ENCODE assay signal across 1 cellular context in genomic region chr15:90143176-90143655, GRCh38.
TF ChIP-seq lines count a peak whose summit lies in the region.

No MANE protein-coding gene starts in this region.

TF ChIP-seq in K562, 482 proteins besides CTCF, POLR2A, EP300 and RAD21 (continued from another document and continues in another):
- TF ChIP-seq MNT (conservative IDR thresholded peaks at IDR 0.05) (peak; percentile 73 to 90), POLR3G (IDR thresholded peaks at IDR 0.05; ENCODE audit: extremely low read depth, insufficient read length, insufficient replicate concordance) (no peak), CBX1 (IDR thresholded peaks at IDR 0.05; ENCODE audit: low read depth) (peak; percentile 66; the same call in 1 of the 2 replicates), STAT5A (IDR thresholded peaks at IDR 0.05; ENCODE audit: borderline replicate concordance, low read length) (peak; percentile 88), ASH1L (IDR thresholded peaks at IDR 0.05; ENCODE audit: borderline replicate concordance, low read depth, partially characterized antibody) (no peak), SMAD3 (CRISPR knock-in tag; conservative IDR thresholded peaks at IDR 0.05) (0 out of 2 replicates have a peak, but pooled peaks have one; percentile 19), FOXJ2 (tag; IDR thresholded peaks at IDR 0.05) (no peak), ADNP (tag; IDR thresholded peaks at IDR 0.05) (no peak), ZC3H11A (IDR thresholded peaks at IDR 0.05; ENCODE audit: low read depth, low read length) (no peak), DACH1 (IDR thresholded peaks at IDR 0.05; ENCODE audit: partially characterized antibody) (peak; percentile 93), U2AF2 (optimal IDR thresholded peaks at IDR 0.05; ENCODE audit: low read depth, low read length) (no peak), ZFP1 (CRISPR knock-in tag; IDR thresholded peaks at IDR 0.05) (no peak), ZNF444 (CRISPR knock-in tag; IDR thresholded peaks at IDR 0.05) (no peak), FIP1L1 (IDR thresholded peaks at IDR 0.05; ENCODE audit: low read depth, low read length, poor library complexity, severe bottlenecking) (no peak), POLR3A (IDR thresholded peaks at IDR 0.05; ENCODE audit: borderline replicate concordance, extremely low read depth, insufficient read depth, insufficient read length) (no peak), XRCC5 (IDR thresholded peaks at IDR 0.05; ENCODE audit: low read depth, low read length) (peak; percentile 86), CREB1 (IDR thresholded peaks at IDR 0.05) (peak; percentile 68), CREB1 (CRISPR knock-in tag; IDR thresholded peaks at IDR 0.05) (peak; percentile 68; the same call in 1 of the 2 replicates), CCNT2 (IDR thresholded peaks at IDR 0.05; ENCODE audit: borderline replicate concordance, extremely low read depth, insufficient read length, low read depth, low read length) (peak; percentile 94), TBL1XR1 (IDR thresholded peaks at IDR 0.05; ENCODE audit: low read length in 2 of 2) (peak; percentile 84 to 87), IRF2 (CRISPR knock-in tag; IDR thresholded peaks at IDR 0.05) (no peak), GABPB1 (CRISPR knock-in tag; IDR thresholded peaks at IDR 0.05) (peak; percentile 82), ELK1 (CRISPR knock-in tag; IDR thresholded peaks at IDR 0.05) (no peak), BRCA1 (IDR thresholded peaks at IDR 0.05) (no peak), BRCA1 (CRISPR knock-in tag; IDR thresholded peaks at IDR 0.05) (no peak), KLF1 (tag; IDR thresholded peaks at IDR 0.05) (peak; percentile 66; the same call in 1 of the 2 replicates), HOXB6 (CRISPR knock-in tag; IDR thresholded peaks at IDR 0.05; ENCODE audit: borderline replicate concordance) (no peak), ZNF551 (CRISPR knock-in tag; IDR thresholded peaks at IDR 0.05) (no peak), OTX1 (CRISPR knock-in tag; IDR thresholded peaks at IDR 0.05) (no peak), ETS2 (tag; IDR thresholded peaks at IDR 0.05; ENCODE audit: borderline replicate concordance, poor library complexity, severe bottlenecking) (no peak), ARHGAP35 (IDR thresholded peaks at IDR 0.05; ENCODE audit: partially characterized antibody) (no peak), CEBPG (CRISPR knock-in tag; IDR thresholded peaks at IDR 0.05) (no peak), CEBPG (tag; conservative IDR thresholded peaks at IDR 0.05 in 1 of 2, IDR thresholded peaks at IDR 0.05 in 1 of 2) (no peak), ZNF668 (CRISPR knock-in tag; IDR thresholded peaks at IDR 0.05) (0 out of 2 replicates have a peak, but pooled peaks have one; percentile 12), IFI16 (CRISPR knock-in tag; IDR thresholded peaks at IDR 0.05) (no peak), CBFB (CRISPR knock-in tag; IDR thresholded peaks at IDR 0.05) (0 out of 2 replicates have a peak, but pooled peaks have one; percentile 58), ZNF347 (CRISPR knock-in tag; IDR thresholded peaks at IDR 0.05; ENCODE audit: low read depth) (no peak), ZNF263 (CRISPR knock-in tag; IDR thresholded peaks at IDR 0.05; ENCODE audit: borderline replicate concordance) (no peak), MYBL2 (IDR thresholded peaks at IDR 0.05; ENCODE audit: low read depth) (no peak), MYBL2 (CRISPR knock-in tag; IDR thresholded peaks at IDR 0.05; ENCODE audit: borderline replicate concordance) (no peak), GABPA (tag; conservative IDR thresholded peaks at IDR 0.05; ENCODE audit: low read depth) (no peak), GATAD2A (IDR thresholded peaks at IDR 0.05) (no peak), MCM3 (IDR thresholded peaks at IDR 0.05) (no peak), ZNF77 (CRISPR knock-in tag; IDR thresholded peaks at IDR 0.05) (no peak), ZNF274 (IDR thresholded peaks at IDR 0.05; ENCODE audit: borderline replicate concordance, low read depth, low read length) (no peak), NCOA4 (IDR thresholded peaks at IDR 0.05; ENCODE audit: partially characterized antibody) (no peak), ZNF143 (CRISPR knock-in tag; IDR thresholded peaks at IDR 0.05) (no peak), ATF3 (IDR thresholded peaks at IDR 0.05) (no peak), ATF3 (CRISPR knock-in tag; conservative IDR thresholded peaks at IDR 0.05) (peak; percentile 17; the same call in 1 of the 2 replicates), LCOR (CRISPR knock-in tag; IDR thresholded peaks at IDR 0.05) (peak; percentile 95), SMARCE1 (IDR thresholded peaks at IDR 0.05) (peak; percentile 81), FOXP1 (CRISPR knock-in tag; IDR thresholded peaks at IDR 0.05) (no peak), MITF (IDR thresholded peaks at IDR 0.05) (no peak), JUND (IDR thresholded peaks at IDR 0.05; ENCODE audit: borderline replicate concordance, low read depth, low read length) (peak; percentile 77), JUND (tag; IDR thresholded peaks at IDR 0.05; ENCODE audit: borderline replicate concordance, low read depth, low read length) (peak; percentile 78; the same call in 1 of the 3 replicates), ZBTB5 (IDR thresholded peaks at IDR 0.05) (no peak), EHMT2 (IDR thresholded peaks at IDR 0.05) (no peak), BDP1 (IDR thresholded peaks at IDR 0.05; ENCODE audit: insufficient read depth, insufficient read length) (no peak), ZNF764 (CRISPR knock-in tag; IDR thresholded peaks at IDR 0.05; ENCODE audit: low read depth) (no peak), BHLHE40 (IDR thresholded peaks at IDR 0.05; ENCODE audit: low read length) (peak; percentile 19; the same call in 1 of the 2 replicates), SP2 (IDR thresholded peaks at IDR 0.05; ENCODE audit: extremely low read depth, low read depth, low read length, poor library complexity, severe bottlenecking) (no peak), HNRNPH1 (optimal IDR thresholded peaks at IDR 0.05; ENCODE audit: low read depth, low read length) (no peak), SIRT6 (IDR thresholded peaks at IDR 0.05; ENCODE audit: low read depth, low read length) (no peak)
- TF ChIP-seq, protein P1, sequence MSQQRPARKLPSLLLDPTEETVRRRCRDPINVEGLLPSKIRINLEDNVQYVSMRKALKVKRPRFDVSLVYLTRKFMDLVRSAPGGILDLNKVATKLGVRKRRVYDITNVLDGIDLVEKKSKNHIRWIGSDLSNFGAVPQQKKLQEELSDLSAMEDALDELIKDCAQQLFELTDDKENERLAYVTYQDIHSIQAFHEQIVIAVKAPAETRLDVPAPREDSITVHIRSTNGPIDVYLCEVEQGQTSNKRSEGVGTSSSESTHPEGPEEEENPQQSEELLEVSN (IDR thresholded peaks at IDR 0.05; ENCODE audit: borderline replicate concordance in 1 of 2, extremely low read depth in 1 of 2, insufficient read depth in 1 of 2, insufficient read length in 1 of 2, low read depth in 1 of 2, low read length in 1 of 2, poor library complexity in 1 of 2, severe bottlenecking in 1 of 2): peak; percentile 83
- TF ChIP-seq, protein P2, sequence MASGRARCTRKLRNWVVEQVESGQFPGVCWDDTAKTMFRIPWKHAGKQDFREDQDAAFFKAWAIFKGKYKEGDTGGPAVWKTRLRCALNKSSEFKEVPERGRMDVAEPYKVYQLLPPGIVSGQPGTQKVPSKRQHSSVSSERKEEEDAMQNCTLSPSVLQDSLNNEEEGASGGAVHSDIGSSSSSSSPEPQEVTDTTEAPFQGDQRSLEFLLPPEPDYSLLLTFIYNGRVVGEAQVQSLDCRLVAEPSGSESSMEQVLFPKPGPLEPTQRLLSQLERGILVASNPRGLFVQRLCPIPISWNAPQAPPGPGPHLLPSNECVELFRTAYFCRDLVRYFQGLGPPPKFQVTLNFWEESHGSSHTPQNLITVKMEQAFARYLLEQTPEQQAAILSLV (tag; IDR thresholded peaks at IDR 0.05): no peak
- TF ChIP-seq, protein P3, sequence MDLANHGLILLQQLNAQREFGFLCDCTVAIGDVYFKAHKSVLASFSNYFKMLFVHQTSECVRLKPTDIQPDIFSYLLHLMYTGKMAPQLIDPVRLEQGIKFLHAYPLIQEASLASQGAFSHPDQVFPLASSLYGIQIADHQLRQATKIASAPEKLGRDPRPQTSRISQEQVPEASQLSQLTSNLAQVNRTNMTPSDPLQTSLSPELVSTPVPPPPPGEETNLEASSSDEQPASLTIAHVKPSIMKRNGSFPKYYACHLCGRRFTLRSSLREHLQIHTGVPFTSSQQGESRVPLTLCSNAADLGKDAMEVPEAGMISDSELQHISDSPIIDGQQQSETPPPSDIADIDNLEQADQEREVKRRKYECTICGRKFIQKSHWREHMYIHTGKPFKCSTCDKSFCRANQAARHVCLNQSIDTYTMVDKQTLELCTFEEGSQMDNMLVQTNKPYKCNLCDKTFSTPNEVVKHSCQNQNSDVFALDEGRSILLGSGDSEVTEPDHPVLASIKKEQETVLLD (IDR thresholded peaks at IDR 0.05): peak; percentile 74
- TF ChIP-seq, protein P4, sequence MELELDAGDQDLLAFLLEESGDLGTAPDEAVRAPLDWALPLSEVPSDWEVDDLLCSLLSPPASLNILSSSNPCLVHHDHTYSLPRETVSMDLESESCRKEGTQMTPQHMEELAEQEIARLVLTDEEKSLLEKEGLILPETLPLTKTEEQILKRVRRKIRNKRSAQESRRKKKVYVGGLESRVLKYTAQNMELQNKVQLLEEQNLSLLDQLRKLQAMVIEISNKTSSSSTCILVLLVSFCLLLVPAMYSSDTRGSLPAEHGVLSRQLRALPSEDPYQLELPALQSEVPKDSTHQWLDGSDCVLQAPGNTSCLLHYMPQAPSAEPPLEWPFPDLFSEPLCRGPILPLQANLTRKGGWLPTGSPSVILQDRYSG (tag; conservative IDR thresholded peaks at IDR 0.05; ENCODE audit: low read depth): 0 out of 2 replicates have a peak, but pooled peaks have one; percentile 62
- TF ChIP-seq, protein P5, sequence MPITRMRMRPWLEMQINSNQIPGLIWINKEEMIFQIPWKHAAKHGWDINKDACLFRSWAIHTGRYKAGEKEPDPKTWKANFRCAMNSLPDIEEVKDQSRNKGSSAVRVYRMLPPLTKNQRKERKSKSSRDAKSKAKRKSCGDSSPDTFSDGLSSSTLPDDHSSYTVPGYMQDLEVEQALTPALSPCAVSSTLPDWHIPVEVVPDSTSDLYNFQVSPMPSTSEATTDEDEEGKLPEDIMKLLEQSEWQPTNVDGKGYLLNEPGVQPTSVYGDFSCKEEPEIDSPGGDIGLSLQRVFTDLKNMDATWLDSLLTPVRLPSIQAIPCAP (CRISPR knock-in tag; IDR thresholded peaks at IDR 0.05; ENCODE audit: borderline replicate concordance): no peak
- TF ChIP-seq, protein P6, sequence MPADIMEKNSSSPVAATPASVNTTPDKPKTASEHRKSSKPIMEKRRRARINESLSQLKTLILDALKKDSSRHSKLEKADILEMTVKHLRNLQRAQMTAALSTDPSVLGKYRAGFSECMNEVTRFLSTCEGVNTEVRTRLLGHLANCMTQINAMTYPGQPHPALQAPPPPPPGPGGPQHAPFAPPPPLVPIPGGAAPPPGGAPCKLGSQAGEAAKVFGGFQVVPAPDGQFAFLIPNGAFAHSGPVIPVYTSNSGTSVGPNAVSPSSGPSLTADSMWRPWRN (IDR thresholded peaks at IDR 0.05; ENCODE audit: low read depth): no peak
